12 cellular contexts compared by ENCODE assay signal in genomic region chr21:42038826-42039425, GRCh38. TPM values are rescaled to one million over a fixed set of nuclear protein-coding genes. Genes with fewer than 3 reads are reported as not detected.
DNase-seq lines count a peak whose midpoint lies in the region; ATAC-seq and TF ChIP-seq lines count a peak whose summit lies in the region.
"Had no signal": no experiment of that assay in that cellular context is flagged by ENCODE, and none has a peak within 500 bp of the region (broad histone marks: within the 10 kb centered on the region; RNA-seq: fewer than 3 reads in every experiment).

No MANE protein-coding gene starts in this region.

- no peaks in the 10 kb centered on the region for H3K9me3 Mint-ChIP-seq in activated T-cell treated with anti-CD3 and anti-CD28 coated beads, Interleukin-2, amount 50 U/mL, for 72 hours
- H3K9me3 Mint-ChIP-seq: immature natural killer cell, T-cell had no signal

- peaks cover 8% of the 10 kb centered on the region for H3K4me1 ChIP-seq in OCI-LY7 (ENCODE audit: insufficient read depth, low read length, poor library complexity, severe bottlenecking)
- peaks cover 7% of the 10 kb centered on the region for H3K4me1 ChIP-seq in smooth muscle cell (ENCODE audit: low read depth)

- H3K4me3 ChIP-seq in OCI-LY7 (ENCODE audit: low read depth, low read length, poor library complexity, severe bottlenecking) (no peak overlapping the region), smooth muscle cell (no peak overlapping the region)

- BruUV-seq in OCI-LY7 (replicated peaks; lab: Mats Ljungman, UMichigan): no TSS peak

- H4K20me1 ChIP-seq in OCI-LY7 (ENCODE audit: insufficient read depth, low read length): no peaks in the 10 kb centered on the region
- H4K20me1 ChIP-seq in smooth muscle cell (ENCODE audit: low read depth): no peaks in the 10 kb centered on the region

- peak overlapping the region; percentile 91 for H3K9ac ChIP-seq in smooth muscle cell (ENCODE audit: low read depth)

- H3K36me3 ChIP-seq in OCI-LY7 (ENCODE audit: insufficient read depth, low read length) (no peaks in the 10 kb centered on the region), smooth muscle cell (ENCODE audit: low read depth) (no peaks in the 10 kb centered on the region)

- H3K9me3 ChIP-seq in OCI-LY7 (ENCODE audit: low read length) (no peaks in the 10 kb centered on the region), smooth muscle cell (replicated peaks; ENCODE audit: low read depth) (no peaks in the 10 kb centered on the region)

- no peak overlapping the region for H3K4me3 Mint-ChIP-seq in activated T-cell treated with anti-CD3 and anti-CD28 coated beads, Interleukin-2, amount 50 U/mL, for 72 hours
- H3K4me3 Mint-ChIP-seq: immature natural killer cell, nephron, T-cell had no signal

- 62% methylated on average over 8 of the region's 8 CpGs for WGBS in smooth muscle cell (ENCODE audit: low lambda C conversion rate)

- H3K4me1 Mint-ChIP-seq in activated T-cell treated with anti-CD3 and anti-CD28 coated beads, Interleukin-2, amount 50 U/mL, for 72 hours (ENCODE audit: low read depth): no peaks in the 10 kb centered on the region
- H3K4me1 Mint-ChIP-seq: immature natural killer cell had no signal

- no peak for ATAC-seq in activated T-cell treated with anti-CD3 and anti-CD28 coated beads, Interleukin-2, amount 50 U/mL, for 72 hours (replicated peaks in 1 of 2)
- ATAC-seq: T-cell had no signal

- CTCF ChIA-PET in OCI-LY7 (lab: Charles Lee; ENCODE audit: unreplicated experiment): no interaction called here

- peak overlapping the region; percentile 42; the same call in 1 of the 2 replicates for H2AFZ ChIP-seq in OCI-LY7 (ENCODE audit: low read length)
- no peak overlapping the region for H2AFZ ChIP-seq in smooth muscle cell (ENCODE audit: low read depth)

- no peaks in the 10 kb centered on the region for H3K36me3 Mint-ChIP-seq in activated T-cell treated with anti-CD3 and anti-CD28 coated beads, Interleukin-2, amount 50 U/mL, for 72 hours (ENCODE audit: insufficient read depth in 2 of 2)
- H3K36me3 Mint-ChIP-seq: immature natural killer cell, T-cell had no signal

- TF ChIP-seq CTCF in OCI-LY7 (conservative IDR thresholded peaks at IDR 0.05; ENCODE audit: low read length): no peak
- TF ChIP-seq CTCF in smooth muscle cell (IDR thresholded peaks at IDR 0.05; ENCODE audit: borderline replicate concordance, insufficient read depth, poor library complexity, severe bottlenecking): no peak

- H3K79me2 ChIP-seq in OCI-LY7 (ENCODE audit: insufficient read depth, low read depth, low read length) (no peaks in the 10 kb centered on the region), smooth muscle cell (ENCODE audit: low read depth) (no peaks in the 10 kb centered on the region)

- intact Hi-C loops in OCI-LY7 (cut with micrococcal nuclease; ENCODE audit: unreplicated experiment): no loop called here

- POLR2A ChIA-PET in OCI-LY7 (lab: Charles Lee): interaction anchor here (1.6 kb wide), 1 partner anchor 8 kb away, joined by 4 read pairs; no protein-coding TSS in a partner anchor

- DNase-seq in GM04504 (ENCODE audit: low read depth) (peak; percentile 57), OCI-LY7 (ENCODE audit: low spot score) (no peak), fibroblast of peridontal ligament (ENCODE audit: extremely low read depth) (peak; percentile 77), smooth muscle cell (lab: John Stamatoyannopoulos, UW; ENCODE audit: unreplicated experiment) (no peak), NCI-H774 (lab: John Stamatoyannopoulos, UW) (no peak), kidney glomerular epithelial cell (lab: John Stamatoyannopoulos, UW) (no peak)
- DNase-seq in activated T-cell treated with anti-CD3 and anti-CD28 coated beads, Interleukin-2, amount 50 U/mL, for 72 hours: no peak
- DNase-seq: immature natural killer cell, MM.1S, T-cell had no signal

- H3K27me3 Mint-ChIP-seq in activated T-cell treated with anti-CD3 and anti-CD28 coated beads, Interleukin-2, amount 50 U/mL, for 72 hours (ENCODE audit: low read depth): no peaks in the 10 kb centered on the region
- H3K27me3 Mint-ChIP-seq: T-cell had no signal

- no peaks in the 10 kb centered on the region for H3K27me3 ChIP-seq in smooth muscle cell (ENCODE audit: low read depth)

- H3K27ac ChIP-seq in OCI-LY7 (ENCODE audit: low read depth, low read length, poor library complexity, severe bottlenecking) (no peak overlapping the region), smooth muscle cell (ENCODE audit: low read depth) (peak overlapping the region; percentile 99)

- no peak overlapping the region for H3K27ac Mint-ChIP-seq in activated T-cell treated with anti-CD3 and anti-CD28 coated beads, Interleukin-2, amount 50 U/mL, for 72 hours
- H3K27ac Mint-ChIP-seq: immature natural killer cell, nephron had no signal

- peaks cover 7% of the 10 kb centered on the region for H3F3A ChIP-seq in smooth muscle cell (ENCODE audit: low read depth)

- H3K9me2 ChIP-seq in OCI-LY7 (ENCODE audit: insufficient read depth, low read length): no peaks in the 10 kb centered on the region

- H3K4me2 ChIP-seq in OCI-LY7 (ENCODE audit: low read length): no peak overlapping the region
- peak overlapping the region; percentile 46 for H3K4me2 ChIP-seq in smooth muscle cell

RNA-seq across cellular contexts. Expression of gene ZBTB21, which starts 28.8 kb away (rescaled TPM):
- 10.0 and 12.4 TPM in 2 replicates for total RNA-seq in OCI-LY7 (2014; rRNA removed; shearing (Covaris generic))
- total RNA-seq in OCI-LY7 (2022) (19.6 and 22.6 TPM in 2 replicates), smooth muscle cell (22.5 and 24.1 TPM in 2 replicates)
- 6.2 and 8.4 TPM in 2 replicates for polyA plus RNA-seq in smooth muscle cell
- total RNA-seq in activated T-cell treated with anti-CD3 and anti-CD28 coated beads, Interleukin-2, amount 50 U/mL, for 72 hours: 10 to 100 TPM; 35.6 to 43.3 TPM

RNA-seq across cellular contexts. Expression of gene UMODL1, which starts 32.2 kb away (rescaled TPM):
- 6.6 and 12.3 TPM in 2 replicates for total RNA-seq in OCI-LY7 (2014; rRNA removed; shearing (Covaris generic))
- total RNA-seq in OCI-LY7 (2022) (7.4 and 10.0 TPM in 2 replicates), smooth muscle cell (not detected in 2 replicates)
- polyA plus RNA-seq in smooth muscle cell: 0.14 TPM in 1 of 2 replicates, not detected in the other
- total RNA-seq in activated T-cell treated with anti-CD3 and anti-CD28 coated beads, Interleukin-2, amount 50 U/mL, for 72 hours: under 1 TPM; 0.39 to 0.89 TPM
- total RNA-seq: activated CD8-positive, alpha-beta memory T cell treated with anti-CD3 and anti-CD28 coated beads for 36 hours had no signal
- polyA plus RNA-seq: immature natural killer cell had no signal

Comparison
In these comparisons a context has a peak if more than half of its experiments do, and no peak if none do; other contexts are left out.
1. DNase-seq: peak in GM04504 (single experiment) and fibroblast of peridontal ligament (single experiment); none in OCI-LY7 (single experiment), smooth muscle cell (single experiment), activated T-cell treated with anti-CD3 and anti-CD28 coated beads, Interleukin-2, amount 50 U/mL, for 72 hours (0 of 2), NCI-H774 (single experiment) and kidney glomerular epithelial cell (single experiment).